In the genomic region with DNA sequence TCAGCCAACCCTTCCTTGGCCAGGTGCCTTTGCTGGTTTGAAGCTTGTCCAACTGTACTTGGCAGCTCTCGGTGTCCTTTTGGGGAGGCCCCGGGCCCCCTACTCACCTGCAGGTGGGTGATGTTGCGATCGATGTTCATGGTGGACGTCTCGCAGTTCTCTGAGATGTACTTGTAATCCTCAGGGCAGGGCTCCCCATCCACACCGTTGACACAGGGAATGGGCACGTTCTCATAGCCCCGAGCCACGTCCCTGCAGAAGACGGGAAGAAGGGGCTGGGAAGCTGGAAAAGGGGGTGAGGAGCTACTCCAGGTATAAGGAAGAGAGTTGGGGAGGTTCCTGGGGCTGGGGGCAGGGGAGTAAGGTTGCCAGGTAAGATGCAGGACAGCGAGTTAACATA, we compare ENCODE assay signal across 10 cellular contexts. TPM values are rescaled to one million over a fixed set of nuclear protein-coding genes. Genes with fewer than 3 reads are reported as not detected.
"Had no signal": no experiment of that assay in that cellular context is flagged by ENCODE, and none has a peak within 500 bp of the region (broad histone marks: within the 10 kb centered on the region; RNA-seq: fewer than 3 reads in every experiment).

No MANE protein-coding gene starts in this region.

- ATAC-seq: HCT116 had no signal

- H3K4me3 ChIP-seq: GM23248, HAP-1 had no signal

- H3K4me1 ChIP-seq: HAP-1 had no signal

- H3K27ac ChIP-seq: GM23248, KMS-11 had no signal

- DNase-seq: GM23248, GOT3, HFFc6, IMR-90, KBM-7 had no signal

- FAIRE-seq: H54, HTR-8/SVneo had no signal

- H2AFZ ChIP-seq: GM23248 had no signal

- H3K9ac ChIP-seq: GM23248, KMS-11 had no signal

- H3K4me2 ChIP-seq: KMS-11 had no signal

- H3K9me3 ChIP-seq: HAP-1 had no signal

RNA-seq across cellular contexts. Expression of a gene that starts 4.9 kb away (rescaled TPM):
- total RNA-seq: GM23248 had no signal
- polyA plus RNA-seq: GM23248 had no signal

RNA-seq across cellular contexts. Expression of a gene that starts 18.2 kb away (rescaled TPM):
- polyA plus RNA-seq: GM23248 had no signal
